1 cellular context compared by ENCODE assay signal in the genomic region with DNA sequence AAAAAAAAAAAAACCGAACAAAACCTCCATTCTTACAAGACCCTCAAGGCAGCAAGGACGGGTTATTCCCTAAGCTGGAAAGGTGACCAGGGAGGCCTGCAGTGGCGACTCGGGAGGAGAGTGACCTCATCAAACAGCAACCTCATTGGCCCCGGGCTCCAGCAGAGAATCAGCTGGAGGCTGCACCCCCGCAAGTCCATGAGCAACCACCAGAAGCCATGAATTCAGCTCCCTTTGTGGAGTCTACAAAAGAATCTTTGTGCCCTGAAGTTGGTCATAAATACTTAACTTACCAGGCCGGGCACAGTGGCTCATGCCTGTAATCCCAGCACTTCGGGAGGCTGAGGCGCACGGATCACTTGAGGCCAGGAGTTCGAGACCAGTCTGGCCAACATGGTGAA.
TF ChIP-seq lines count a peak whose summit lies in the region.

No MANE protein-coding gene starts in this region.

TF ChIP-seq in A549, 52 proteins besides CTCF, POLR2A, EP300 and RAD21 (continued from another document):
- TF ChIP-seq SMC3 (IDR thresholded peaks at IDR 0.05) (no peak), TFCP2L1 (CRISPR knock-in tag; IDR thresholded peaks at IDR 0.05) (no peak), MAFK (IDR thresholded peaks at IDR 0.05; ENCODE audit: partially characterized antibody) (no peak), CHD2 (IDR thresholded peaks at IDR 0.05; ENCODE audit: low read length, partially characterized antibody) (no peak)
- TF ChIP-seq, protein P1, sequence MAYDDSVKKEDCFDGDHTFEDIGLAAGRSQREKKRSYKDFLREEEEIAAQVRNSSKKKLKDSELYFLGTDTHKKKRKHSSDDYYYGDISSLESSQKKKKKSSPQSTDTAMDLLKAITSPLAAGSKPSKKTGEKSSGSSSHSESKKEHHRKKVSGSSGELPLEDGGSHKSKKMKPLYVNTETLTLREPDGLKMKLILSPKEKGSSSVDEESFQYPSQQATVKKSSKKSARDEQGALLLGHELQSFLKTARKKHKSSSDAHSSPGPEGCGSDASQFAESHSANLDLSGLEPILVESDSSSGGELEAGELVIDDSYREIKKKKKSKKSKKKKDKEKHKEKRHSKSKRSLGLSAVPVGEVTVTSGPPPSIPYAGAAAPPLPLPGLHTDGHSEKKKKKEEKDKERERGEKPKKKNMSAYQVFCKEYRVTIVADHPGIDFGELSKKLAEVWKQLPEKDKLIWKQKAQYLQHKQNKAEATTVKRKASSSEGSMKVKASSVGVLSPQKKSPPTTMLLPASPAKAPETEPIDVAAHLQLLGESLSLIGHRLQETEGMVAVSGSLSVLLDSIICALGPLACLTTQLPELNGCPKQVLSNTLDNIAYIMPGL (CRISPR knock-in tag; IDR thresholded peaks at IDR 0.05; ENCODE audit: borderline replicate concordance) = no peak
- TF ChIP-seq, protein P2, sequence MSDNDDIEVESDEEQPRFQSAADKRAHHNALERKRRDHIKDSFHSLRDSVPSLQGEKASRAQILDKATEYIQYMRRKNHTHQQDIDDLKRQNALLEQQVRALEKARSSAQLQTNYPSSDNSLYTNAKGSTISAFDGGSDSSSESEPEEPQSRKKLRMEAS (IDR thresholded peaks at IDR 0.05) = no peak
TF ChIP-seq in A549: peak in this region for 0.
